ENCODE assay signal across 8 cellular contexts in genomic region chr2:85648619-85649018, GRCh38. TPM values are rescaled to one million over a fixed set of nuclear protein-coding genes. Genes with fewer than 3 reads are reported as not detected.
DNase-seq lines count a peak whose midpoint lies in the region; ATAC-seq and TF ChIP-seq lines count a peak whose summit lies in the region.

No MANE protein-coding gene starts in this region.

- TF ChIP-seq POLR2A in HCT116 (IDR thresholded peaks at IDR 0.05; ENCODE audit: borderline replicate concordance, extremely low read depth, insufficient read depth, insufficient read length), result no peak

- DNase-seq in Caco-2, result peak in 1 of 2 experiments; percentile 49
- no peak for DNase-seq in HCT116 (ENCODE audit: low read depth, low spot score)
- DNase-seq in UCSD-AML1 (lab: John Stamatoyannopoulos, UW; ENCODE audit: unreplicated experiment), result peak; percentile 31
- DNase-seq in islet precursor cell, result peak; percentile 60
- no peak for DNase-seq in NK-92 treated with Interleukin-12 subunit alpha and Interleukin-12 subunit beta, amount 100 ng/mL, for 24 hours (lab: John Stamatoyannopoulos, UW)
- DNase-seq in GM13976 (ENCODE audit: low spot score), result no peak

- H3K4me3 ChIP-seq in Caco-2 (ENCODE audit: low read depth, low read length) (no peak overlapping the region), HCT116 (replicated peaks in 1 of 2; ENCODE audit: low read depth in 1 of 2, low read length in 2 of 2) (no peak overlapping the region)

- no peaks in the 10 kb centered on the region for H3K9me2 ChIP-seq in HCT116 (ENCODE audit: insufficient read depth)

- H3K27me3 ChIP-seq in Caco-2 (replicated peaks; ENCODE audit: control insufficient read depth, insufficient read depth, low read length) (no peaks in the 10 kb centered on the region), HCT116 (ENCODE audit: insufficient read depth, low read length) (no peaks in the 10 kb centered on the region)

- H3K9ac ChIP-seq in HCT116 (ENCODE audit: low read length), result no peak overlapping the region

- no peaks in the 10 kb centered on the region for H4K20me1 ChIP-seq in HCT116 (ENCODE audit: insufficient read depth)

- peaks cover 12% of the 10 kb centered on the region for H3K4me1 Mint-ChIP-seq in Caco-2 (ENCODE audit: low read depth, unreplicated experiment)

- no peak overlapping the region for H3K27ac Mint-ChIP-seq in Caco-2 (ENCODE audit: unreplicated experiment)

- no peak overlapping the region for H3K4me2 ChIP-seq in HCT116 (ENCODE audit: low read length)

- peak; percentile 78 for ATAC-seq in HCT116
- no peak for ATAC-seq in HG03280 (IDR thresholded peaks at IDR 0.05; ENCODE audit: unreplicated experiment)
- ATAC-seq in GM21515 (IDR thresholded peaks at IDR 0.05; ENCODE audit: unreplicated experiment), result no peak

- RAD21 ChIA-PET in HCT116 (lab: Charles Lee; ENCODE audit: low non-redundant PET in 1 of 2, low total read pairs in 2 of 2, uncharacterized antibody in 2 of 2, unreplicated experiment in 2 of 2), result interaction anchor here in 1 of 2 experiments (0.6 kb wide), 1 partner anchor 18 kb away, joined by 3 read pairs; no protein-coding TSS in a partner anchor

- H3K79me2 ChIP-seq in HCT116 (ENCODE audit: insufficient read depth, low read length), result peaks cover 23% of the 10 kb centered on the region; the same call in 1 of the 2 replicates

- H2AFZ ChIP-seq in HCT116 (ENCODE audit: low read depth, low read length, poor library complexity, severe bottlenecking), result no peak overlapping the region

- H3K27me3 Mint-ChIP-seq in Caco-2 (ENCODE audit: insufficient read depth, unreplicated experiment), result no peaks in the 10 kb centered on the region

- no peak overlapping the region for H3K4me3 Mint-ChIP-seq in Caco-2 (ENCODE audit: unreplicated experiment)

- no peaks in the 10 kb centered on the region for H3K9me3 Mint-ChIP-seq in Caco-2 (ENCODE audit: unreplicated experiment)

- peak; percentile 52 to 62 for TF ChIP-seq CTCF in Caco-2 (IDR thresholded peaks at IDR 0.05; ENCODE audit: insufficient read depth in 1 of 2, low read depth in 1 of 2, low read length in 1 of 2, severe bottlenecking in 1 of 2, unreplicated experiment in 1 of 2)
- peak; percentile 31 to 65 (median 59); a peak in 5 of 6 replicates for TF ChIP-seq CTCF in HCT116 (IDR thresholded peaks at IDR 0.05 in 2 of 3, conservative IDR thresholded peaks at IDR 0.05 in 1 of 3; ENCODE audit: borderline replicate concordance in 1 of 3, insufficient read depth in 1 of 3, low read depth in 2 of 3, low read length in 2 of 3)
- no peak for TF ChIP-seq CTCF in GM13976 (IDR thresholded peaks at IDR 0.05; ENCODE audit: borderline replicate concordance, control extremely low read depth, extremely low read depth, insufficient read depth, missing control alignments)

- no TSS peak for BruUV-seq in Caco-2 (replicated peaks; lab: Mats Ljungman, UMichigan)
- no TSS peak for BruUV-seq in HCT116 (replicated peaks; lab: Mats Ljungman, UMichigan)

- no peak overlapping the region for H3K27ac ChIP-seq in HCT116 (ENCODE audit: low read depth, low read length)

- peaks cover 93% of the 10 kb centered on the region for H3K36me3 Mint-ChIP-seq in Caco-2 (ENCODE audit: insufficient read depth, unreplicated experiment)

- H3K36me3 ChIP-seq in Caco-2 (ENCODE audit: control insufficient read depth, insufficient read depth, low read length) (peaks cover 4% of the 10 kb centered on the region), HCT116 (ENCODE audit: control insufficient read depth in 1 of 2, insufficient read depth in 2 of 2, low read length in 2 of 2) (peaks cover 58 to 74% of the 10 kb centered on the region in 2 experiments)

- CTCF ChIA-PET in Caco-2 (lab: Charles Lee), result interaction anchor here (0.5 to 1.7 kb wide), 4 partner anchors 11 to 234 kb away, joined by 3 to 13 read pairs (median 5); no protein-coding TSS in a partner anchor
- CTCF ChIA-PET in HCT116 (lab: Charles Lee), result interaction anchor here (1.0 to 2.4 kb wide), 5 partner anchors 11 to 165 kb away, joined by 3 to 13 read pairs (median 3); no protein-coding TSS in a partner anchor

- H3K9me3 ChIP-seq in Caco-2, result no peaks in the 10 kb centered on the region
- H3K9me3 ChIP-seq in HCT116 (ENCODE audit: control insufficient read depth in 1 of 2, insufficient read depth in 1 of 2, low read depth in 1 of 2, low read length in 2 of 2), result no peaks in the 10 kb centered on the region

- TF ChIP-seq RAD21 in HCT116 (IDR thresholded peaks at IDR 0.05; ENCODE audit: low read depth), result peak; percentile 28; the same call in 1 of the 2 replicates

- H3K4me1 ChIP-seq in Caco-2 (0 out of 2 replicates have a peak, but pooled peaks cover 5% of the 10 kb centered on the region), HCT116 (ENCODE audit: control insufficient read depth in 1 of 2, insufficient read depth in 2 of 2, low read length in 2 of 2) (no peaks in the 10 kb centered on the region)

- in situ Hi-C loops in GM13976 (cut with MboI; ENCODE audit: low sequenced_read_pairs, unreplicated experiment), result no loop called here

- POLR2A ChIA-PET in Caco-2 (lab: Charles Lee) (no interaction called here), HCT116 (lab: Charles Lee) (no interaction called here)

- intact Hi-C loops in Caco-2 (cut with micrococcal nuclease; ENCODE audit: unreplicated experiment), result loop anchor here (5.0 kb wide), 1 partner anchor 59 kb away; no protein-coding TSS in a partner anchor
- intact Hi-C loops in HCT116 (cut with micrococcal nuclease), result no loop called here

TF ChIP-seq in HCT116, 20 proteins besides CTCF, POLR2A, EP300 and RAD21:
- TF ChIP-seq CEBPB (IDR thresholded peaks at IDR 0.05; ENCODE audit: low read depth), result no peak
- TF ChIP-seq FOSL1 (IDR thresholded peaks at IDR 0.05; ENCODE audit: low read depth), result no peak
- TF ChIP-seq EGR1 (IDR thresholded peaks at IDR 0.05; ENCODE audit: low read depth), result no peak
- TF ChIP-seq EZH2phosphoT487 (IDR thresholded peaks at IDR 0.05; ENCODE audit: borderline replicate concordance), result no peak
- TF ChIP-seq, protein P1, sequence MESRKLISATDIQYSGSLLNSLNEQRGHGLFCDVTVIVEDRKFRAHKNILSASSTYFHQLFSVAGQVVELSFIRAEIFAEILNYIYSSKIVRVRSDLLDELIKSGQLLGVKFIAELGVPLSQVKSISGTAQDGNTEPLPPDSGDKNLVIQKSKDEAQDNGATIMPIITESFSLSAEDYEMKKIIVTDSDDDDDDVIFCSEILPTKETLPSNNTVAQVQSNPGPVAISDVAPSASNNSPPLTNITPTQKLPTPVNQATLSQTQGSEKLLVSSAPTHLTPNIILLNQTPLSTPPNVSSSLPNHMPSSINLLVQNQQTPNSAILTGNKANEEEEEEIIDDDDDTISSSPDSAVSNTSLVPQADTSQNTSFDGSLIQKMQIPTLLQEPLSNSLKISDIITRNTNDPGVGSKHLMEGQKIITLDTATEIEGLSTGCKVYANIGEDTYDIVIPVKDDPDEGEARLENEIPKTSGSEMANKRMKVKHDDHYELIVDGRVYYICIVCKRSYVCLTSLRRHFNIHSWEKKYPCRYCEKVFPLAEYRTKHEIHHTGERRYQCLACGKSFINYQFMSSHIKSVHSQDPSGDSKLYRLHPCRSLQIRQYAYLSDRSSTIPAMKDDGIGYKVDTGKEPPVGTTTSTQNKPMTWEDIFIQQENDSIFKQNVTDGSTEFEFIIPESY (IDR thresholded peaks at IDR 0.05; ENCODE audit: extremely low read depth, insufficient replicate concordance, low read length), result no peak
- no peak for TF ChIP-seq CBX3 (IDR thresholded peaks at IDR 0.05; ENCODE audit: low read depth)
- TF ChIP-seq, protein P2, sequence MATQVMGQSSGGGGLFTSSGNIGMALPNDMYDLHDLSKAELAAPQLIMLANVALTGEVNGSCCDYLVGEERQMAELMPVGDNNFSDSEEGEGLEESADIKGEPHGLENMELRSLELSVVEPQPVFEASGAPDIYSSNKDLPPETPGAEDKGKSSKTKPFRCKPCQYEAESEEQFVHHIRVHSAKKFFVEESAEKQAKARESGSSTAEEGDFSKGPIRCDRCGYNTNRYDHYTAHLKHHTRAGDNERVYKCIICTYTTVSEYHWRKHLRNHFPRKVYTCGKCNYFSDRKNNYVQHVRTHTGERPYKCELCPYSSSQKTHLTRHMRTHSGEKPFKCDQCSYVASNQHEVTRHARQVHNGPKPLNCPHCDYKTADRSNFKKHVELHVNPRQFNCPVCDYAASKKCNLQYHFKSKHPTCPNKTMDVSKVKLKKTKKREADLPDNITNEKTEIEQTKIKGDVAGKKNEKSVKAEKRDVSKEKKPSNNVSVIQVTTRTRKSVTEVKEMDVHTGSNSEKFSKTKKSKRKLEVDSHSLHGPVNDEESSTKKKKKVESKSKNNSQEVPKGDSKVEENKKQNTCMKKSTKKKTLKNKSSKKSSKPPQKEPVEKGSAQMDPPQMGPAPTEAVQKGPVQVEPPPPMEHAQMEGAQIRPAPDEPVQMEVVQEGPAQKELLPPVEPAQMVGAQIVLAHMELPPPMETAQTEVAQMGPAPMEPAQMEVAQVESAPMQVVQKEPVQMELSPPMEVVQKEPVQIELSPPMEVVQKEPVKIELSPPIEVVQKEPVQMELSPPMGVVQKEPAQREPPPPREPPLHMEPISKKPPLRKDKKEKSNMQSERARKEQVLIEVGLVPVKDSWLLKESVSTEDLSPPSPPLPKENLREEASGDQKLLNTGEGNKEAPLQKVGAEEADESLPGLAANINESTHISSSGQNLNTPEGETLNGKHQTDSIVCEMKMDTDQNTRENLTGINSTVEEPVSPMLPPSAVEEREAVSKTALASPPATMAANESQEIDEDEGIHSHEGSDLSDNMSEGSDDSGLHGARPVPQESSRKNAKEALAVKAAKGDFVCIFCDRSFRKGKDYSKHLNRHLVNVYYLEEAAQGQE (IDR thresholded peaks at IDR 0.05; ENCODE audit: low read depth), result no peak

RNA-seq across cellular contexts. Expression of gene SFTPB, which starts 19.4 kb away (rescaled TPM):
- not detected in 2 replicates for total RNA-seq in Caco-2 (2022)
- 13.3 TPM for total RNA-seq in HCT116 (2021; ENCODE audit: unreplicated experiment)
- 0.10 and 0.22 TPM in 2 replicates for polyA plus RNA-seq in HCT116 (2012)

RNA-seq across cellular contexts. Expression of gene USP39, which starts 32.6 kb away (rescaled TPM):
- 82.1 and 83.5 TPM in 2 replicates for total RNA-seq in Caco-2 (2022)
- 92.1 TPM for total RNA-seq in HCT116 (2021; ENCODE audit: unreplicated experiment)
- 67.0 and 76.7 TPM in 2 replicates for polyA plus RNA-seq in HCT116 (2012)

RNA-seq across cellular contexts. Expression of gene C2orf68, which starts 36.8 kb away (rescaled TPM):
- total RNA-seq in Caco-2 (2022) (49.0 and 54.5 TPM in 2 replicates), HCT116 (2021; ENCODE audit: unreplicated experiment) (21.8 TPM)
- polyA plus RNA-seq in HCT116 (2012), result 15.0 and 17.2 TPM in 2 replicates

RNA-seq across cellular contexts. Expression of gene GNLY, which starts 45.5 kb away (rescaled TPM):
- total RNA-seq in Caco-2 (2022), result not detected in 2 replicates
- total RNA-seq in HCT116 (2021; ENCODE audit: unreplicated experiment), result 0.74 TPM
- 0.09 and 0.17 TPM in 2 replicates for polyA plus RNA-seq in HCT116 (2012)

RNA-seq across cellular contexts. Expression of gene TMEM150A, which starts 46.1 kb away (rescaled TPM):
- total RNA-seq in Caco-2 (2022) (24.0 and 25.3 TPM in 2 replicates), HCT116 (2021; ENCODE audit: unreplicated experiment) (9.9 TPM)
- polyA plus RNA-seq in HCT116 (2012), result 6.5 and 8.0 TPM in 2 replicates

Comparison
In these comparisons a context has a peak if more than half of its experiments do, and no peak if none do; other contexts are left out.
1. DNase-seq: peak in UCSD-AML1 (single experiment) and islet precursor cell (single experiment); none in HCT116 (single experiment), NK-92 treated with Interleukin-12 subunit alpha and Interleukin-12 subunit beta, amount 100 ng/mL, for 24 hours (single experiment) and GM13976 (single experiment).
2. RNA of gene SFTPB, which starts 19.4 kb away (total RNA-seq): 13.3 TPM in HCT116 (single experiment); not detected in Caco-2; every median in the first group is over 10 times any median in the second.